ENCODE assay signal across 1 cellular context in the genomic region with DNA sequence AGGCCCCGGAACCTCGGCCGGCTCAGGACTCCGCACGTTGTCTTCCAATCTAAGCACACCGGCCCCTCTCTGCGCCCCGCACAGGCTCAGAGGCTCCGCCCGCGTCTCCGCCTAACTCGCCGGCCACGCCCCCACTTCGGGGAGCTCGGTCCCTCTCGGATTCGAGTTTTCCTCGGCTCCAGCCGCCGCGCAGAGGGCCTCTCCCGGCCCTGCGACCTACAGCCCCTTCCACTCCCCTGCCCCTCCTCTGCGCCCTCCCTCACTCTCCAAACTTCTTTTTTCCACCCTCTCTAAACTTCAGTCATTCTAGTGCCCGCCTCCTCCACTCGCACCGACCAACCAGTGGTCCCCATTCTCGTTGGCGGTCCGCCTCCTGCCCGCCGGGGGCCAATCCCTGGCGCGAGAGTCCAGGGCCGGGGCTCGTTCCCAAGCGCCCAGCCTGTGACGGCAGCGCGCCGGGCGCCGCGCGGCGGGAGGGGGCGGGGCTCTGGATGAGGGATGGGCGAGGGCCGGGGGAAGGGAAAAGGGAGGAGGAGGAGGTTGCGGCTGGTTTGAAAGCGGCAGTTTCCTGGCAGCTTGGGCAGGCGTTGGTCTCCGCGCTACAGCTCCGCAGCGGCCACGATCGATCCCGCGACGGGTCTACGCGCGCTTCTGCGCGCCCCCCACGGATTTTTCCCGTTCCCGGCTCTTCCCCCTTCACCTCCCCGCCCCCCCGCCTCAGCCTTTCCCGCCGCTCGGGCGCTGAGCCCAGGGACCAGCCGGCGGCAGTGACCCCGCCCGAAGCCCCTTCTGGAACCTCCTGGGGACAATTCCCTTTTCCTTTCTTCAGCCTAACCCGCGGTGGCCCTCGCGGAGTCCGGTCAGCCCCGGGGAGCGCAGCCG.
A peak's percentile ranks its signal among the peaks of the same experiment; 100 is the strongest.
TF ChIP-seq lines count a peak whose summit lies in the region.

A gene (plus strand): TSS at position 563 of the 882 bp plus-strand sequence. CDS start 519 bp downstream, outside the sequence.

TF ChIP-seq in HepG2, 621 proteins besides CTCF, POLR2A, EP300 and RAD21 (continued from another document and continues in another):
- TF ChIP-seq, protein P1, sequence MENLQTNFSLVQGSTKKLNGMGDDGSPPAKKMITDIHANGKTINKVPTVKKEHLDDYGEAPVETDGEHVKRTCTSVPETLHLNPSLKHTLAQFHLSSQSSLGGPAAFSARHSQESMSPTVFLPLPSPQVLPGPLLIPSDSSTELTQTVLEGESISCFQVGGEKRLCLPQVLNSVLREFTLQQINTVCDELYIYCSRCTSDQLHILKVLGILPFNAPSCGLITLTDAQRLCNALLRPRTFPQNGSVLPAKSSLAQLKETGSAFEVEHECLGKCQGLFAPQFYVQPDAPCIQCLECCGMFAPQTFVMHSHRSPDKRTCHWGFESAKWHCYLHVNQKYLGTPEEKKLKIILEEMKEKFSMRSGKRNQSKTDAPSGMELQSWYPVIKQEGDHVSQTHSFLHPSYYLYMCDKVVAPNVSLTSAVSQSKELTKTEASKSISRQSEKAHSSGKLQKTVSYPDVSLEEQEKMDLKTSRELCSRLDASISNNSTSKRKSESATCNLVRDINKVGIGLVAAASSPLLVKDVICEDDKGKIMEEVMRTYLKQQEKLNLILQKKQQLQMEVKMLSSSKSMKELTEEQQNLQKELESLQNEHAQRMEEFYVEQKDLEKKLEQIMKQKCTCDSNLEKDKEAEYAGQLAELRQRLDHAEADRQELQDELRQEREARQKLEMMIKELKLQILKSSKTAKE (CRISPR knock-in tag; IDR thresholded peaks at IDR 0.05; ENCODE audit: borderline replicate concordance): no peak
- TF ChIP-seq, protein P2, sequence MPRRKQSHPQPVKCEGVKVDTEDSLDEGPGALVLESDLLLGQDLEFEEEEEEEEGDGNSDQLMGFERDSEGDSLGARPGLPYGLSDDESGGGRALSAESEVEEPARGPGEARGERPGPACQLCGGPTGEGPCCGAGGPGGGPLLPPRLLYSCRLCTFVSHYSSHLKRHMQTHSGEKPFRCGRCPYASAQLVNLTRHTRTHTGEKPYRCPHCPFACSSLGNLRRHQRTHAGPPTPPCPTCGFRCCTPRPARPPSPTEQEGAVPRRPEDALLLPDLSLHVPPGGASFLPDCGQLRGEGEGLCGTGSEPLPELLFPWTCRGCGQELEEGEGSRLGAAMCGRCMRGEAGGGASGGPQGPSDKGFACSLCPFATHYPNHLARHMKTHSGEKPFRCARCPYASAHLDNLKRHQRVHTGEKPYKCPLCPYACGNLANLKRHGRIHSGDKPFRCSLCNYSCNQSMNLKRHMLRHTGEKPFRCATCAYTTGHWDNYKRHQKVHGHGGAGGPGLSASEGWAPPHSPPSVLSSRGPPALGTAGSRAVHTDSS (CRISPR knock-in tag; conservative IDR thresholded peaks at IDR 0.05): no peak
- TF ChIP-seq CHD4 (IDR thresholded peaks at IDR 0.05; ENCODE audit: borderline replicate concordance, low read length): no peak
- TF ChIP-seq NFKBIZ (CRISPR knock-in tag; IDR thresholded peaks at IDR 0.05): no peak
- 0 out of 2 replicates have a peak, but pooled peaks have one; percentile 39 for TF ChIP-seq DNMT3B (CRISPR knock-in tag; conservative IDR thresholded peaks at IDR 0.05)
- no peak for TF ChIP-seq AKAP8 (CRISPR knock-in tag; IDR thresholded peaks at IDR 0.05)
- no peak for TF ChIP-seq NR2F2 (IDR thresholded peaks at IDR 0.05; ENCODE audit: borderline replicate concordance, low read depth)
- TF ChIP-seq NCOA2 (CRISPR knock-in tag; IDR thresholded peaks at IDR 0.05): no peak; the same call in 1 of the 2 replicates
- TF ChIP-seq XBP1 (CRISPR knock-in tag; IDR thresholded peaks at IDR 0.05): no peak
- TF ChIP-seq, protein P3, sequence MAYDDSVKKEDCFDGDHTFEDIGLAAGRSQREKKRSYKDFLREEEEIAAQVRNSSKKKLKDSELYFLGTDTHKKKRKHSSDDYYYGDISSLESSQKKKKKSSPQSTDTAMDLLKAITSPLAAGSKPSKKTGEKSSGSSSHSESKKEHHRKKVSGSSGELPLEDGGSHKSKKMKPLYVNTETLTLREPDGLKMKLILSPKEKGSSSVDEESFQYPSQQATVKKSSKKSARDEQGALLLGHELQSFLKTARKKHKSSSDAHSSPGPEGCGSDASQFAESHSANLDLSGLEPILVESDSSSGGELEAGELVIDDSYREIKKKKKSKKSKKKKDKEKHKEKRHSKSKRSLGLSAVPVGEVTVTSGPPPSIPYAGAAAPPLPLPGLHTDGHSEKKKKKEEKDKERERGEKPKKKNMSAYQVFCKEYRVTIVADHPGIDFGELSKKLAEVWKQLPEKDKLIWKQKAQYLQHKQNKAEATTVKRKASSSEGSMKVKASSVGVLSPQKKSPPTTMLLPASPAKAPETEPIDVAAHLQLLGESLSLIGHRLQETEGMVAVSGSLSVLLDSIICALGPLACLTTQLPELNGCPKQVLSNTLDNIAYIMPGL (CRISPR knock-in tag; IDR thresholded peaks at IDR 0.05; ENCODE audit: borderline replicate concordance in 1 of 2, low read depth in 1 of 2): peak; percentile 10 to 72; a peak in 3 of 4 replicates
- TF ChIP-seq JUNB (CRISPR knock-in tag; IDR thresholded peaks at IDR 0.05; ENCODE audit: borderline replicate concordance): no peak
- TF ChIP-seq, protein P4, sequence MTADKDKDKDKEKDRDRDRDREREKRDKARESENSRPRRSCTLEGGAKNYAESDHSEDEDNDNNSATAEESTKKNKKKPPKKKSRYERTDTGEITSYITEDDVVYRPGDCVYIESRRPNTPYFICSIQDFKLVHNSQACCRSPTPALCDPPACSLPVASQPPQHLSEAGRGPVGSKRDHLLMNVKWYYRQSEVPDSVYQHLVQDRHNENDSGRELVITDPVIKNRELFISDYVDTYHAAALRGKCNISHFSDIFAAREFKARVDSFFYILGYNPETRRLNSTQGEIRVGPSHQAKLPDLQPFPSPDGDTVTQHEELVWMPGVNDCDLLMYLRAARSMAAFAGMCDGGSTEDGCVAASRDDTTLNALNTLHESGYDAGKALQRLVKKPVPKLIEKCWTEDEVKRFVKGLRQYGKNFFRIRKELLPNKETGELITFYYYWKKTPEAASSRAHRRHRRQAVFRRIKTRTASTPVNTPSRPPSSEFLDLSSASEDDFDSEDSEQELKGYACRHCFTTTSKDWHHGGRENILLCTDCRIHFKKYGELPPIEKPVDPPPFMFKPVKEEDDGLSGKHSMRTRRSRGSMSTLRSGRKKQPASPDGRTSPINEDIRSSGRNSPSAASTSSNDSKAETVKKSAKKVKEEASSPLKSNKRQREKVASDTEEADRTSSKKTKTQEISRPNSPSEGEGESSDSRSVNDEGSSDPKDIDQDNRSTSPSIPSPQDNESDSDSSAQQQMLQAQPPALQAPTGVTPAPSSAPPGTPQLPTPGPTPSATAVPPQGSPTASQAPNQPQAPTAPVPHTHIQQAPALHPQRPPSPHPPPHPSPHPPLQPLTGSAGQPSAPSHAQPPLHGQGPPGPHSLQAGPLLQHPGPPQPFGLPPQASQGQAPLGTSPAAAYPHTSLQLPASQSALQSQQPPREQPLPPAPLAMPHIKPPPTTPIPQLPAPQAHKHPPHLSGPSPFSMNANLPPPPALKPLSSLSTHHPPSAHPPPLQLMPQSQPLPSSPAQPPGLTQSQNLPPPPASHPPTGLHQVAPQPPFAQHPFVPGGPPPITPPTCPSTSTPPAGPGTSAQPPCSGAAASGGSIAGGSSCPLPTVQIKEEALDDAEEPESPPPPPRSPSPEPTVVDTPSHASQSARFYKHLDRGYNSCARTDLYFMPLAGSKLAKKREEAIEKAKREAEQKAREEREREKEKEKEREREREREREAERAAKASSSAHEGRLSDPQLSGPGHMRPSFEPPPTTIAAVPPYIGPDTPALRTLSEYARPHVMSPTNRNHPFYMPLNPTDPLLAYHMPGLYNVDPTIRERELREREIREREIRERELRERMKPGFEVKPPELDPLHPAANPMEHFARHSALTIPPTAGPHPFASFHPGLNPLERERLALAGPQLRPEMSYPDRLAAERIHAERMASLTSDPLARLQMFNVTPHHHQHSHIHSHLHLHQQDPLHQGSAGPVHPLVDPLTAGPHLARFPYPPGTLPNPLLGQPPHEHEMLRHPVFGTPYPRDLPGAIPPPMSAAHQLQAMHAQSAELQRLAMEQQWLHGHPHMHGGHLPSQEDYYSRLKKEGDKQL (CRISPR knock-in tag; IDR thresholded peaks at IDR 0.05; ENCODE audit: low read depth): no peak
- peak; percentile 60; the same call in 1 of the 2 replicates for TF ChIP-seq TOPORS (CRISPR knock-in tag; IDR thresholded peaks at IDR 0.05)
- no peak for TF ChIP-seq ZNF747 (CRISPR knock-in tag; IDR thresholded peaks at IDR 0.05; ENCODE audit: borderline replicate concordance)
- TF ChIP-seq, protein P5, sequence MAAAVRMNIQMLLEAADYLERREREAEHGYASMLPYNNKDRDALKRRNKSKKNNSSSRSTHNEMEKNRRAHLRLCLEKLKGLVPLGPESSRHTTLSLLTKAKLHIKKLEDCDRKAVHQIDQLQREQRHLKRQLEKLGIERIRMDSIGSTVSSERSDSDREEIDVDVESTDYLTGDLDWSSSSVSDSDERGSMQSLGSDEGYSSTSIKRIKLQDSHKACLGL (CRISPR knock-in tag; IDR thresholded peaks at IDR 0.05): peak; percentile 8
- TF ChIP-seq, protein P6, sequence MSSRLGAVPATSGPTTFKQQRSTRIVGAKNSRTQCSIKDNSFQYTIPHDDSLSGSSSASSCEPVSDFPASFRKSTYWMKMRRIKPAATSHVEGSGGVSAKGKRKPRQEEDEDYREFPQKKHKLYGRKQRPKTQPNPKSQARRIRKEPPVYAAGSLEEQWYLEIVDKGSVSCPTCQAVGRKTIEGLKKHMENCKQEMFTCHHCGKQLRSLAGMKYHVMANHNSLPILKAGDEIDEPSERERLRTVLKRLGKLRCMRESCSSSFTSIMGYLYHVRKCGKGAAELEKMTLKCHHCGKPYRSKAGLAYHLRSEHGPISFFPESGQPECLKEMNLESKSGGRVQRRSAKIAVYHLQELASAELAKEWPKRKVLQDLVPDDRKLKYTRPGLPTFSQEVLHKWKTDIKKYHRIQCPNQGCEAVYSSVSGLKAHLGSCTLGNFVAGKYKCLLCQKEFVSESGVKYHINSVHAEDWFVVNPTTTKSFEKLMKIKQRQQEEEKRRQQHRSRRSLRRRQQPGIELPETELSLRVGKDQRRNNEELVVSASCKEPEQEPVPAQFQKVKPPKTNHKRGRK (CRISPR knock-in tag; IDR thresholded peaks at IDR 0.05): no peak
- TF ChIP-seq, protein P7, sequence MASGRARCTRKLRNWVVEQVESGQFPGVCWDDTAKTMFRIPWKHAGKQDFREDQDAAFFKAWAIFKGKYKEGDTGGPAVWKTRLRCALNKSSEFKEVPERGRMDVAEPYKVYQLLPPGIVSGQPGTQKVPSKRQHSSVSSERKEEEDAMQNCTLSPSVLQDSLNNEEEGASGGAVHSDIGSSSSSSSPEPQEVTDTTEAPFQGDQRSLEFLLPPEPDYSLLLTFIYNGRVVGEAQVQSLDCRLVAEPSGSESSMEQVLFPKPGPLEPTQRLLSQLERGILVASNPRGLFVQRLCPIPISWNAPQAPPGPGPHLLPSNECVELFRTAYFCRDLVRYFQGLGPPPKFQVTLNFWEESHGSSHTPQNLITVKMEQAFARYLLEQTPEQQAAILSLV (CRISPR knock-in tag; IDR thresholded peaks at IDR 0.05; ENCODE audit: borderline replicate concordance): no peak
- TF ChIP-seq, protein P8, sequence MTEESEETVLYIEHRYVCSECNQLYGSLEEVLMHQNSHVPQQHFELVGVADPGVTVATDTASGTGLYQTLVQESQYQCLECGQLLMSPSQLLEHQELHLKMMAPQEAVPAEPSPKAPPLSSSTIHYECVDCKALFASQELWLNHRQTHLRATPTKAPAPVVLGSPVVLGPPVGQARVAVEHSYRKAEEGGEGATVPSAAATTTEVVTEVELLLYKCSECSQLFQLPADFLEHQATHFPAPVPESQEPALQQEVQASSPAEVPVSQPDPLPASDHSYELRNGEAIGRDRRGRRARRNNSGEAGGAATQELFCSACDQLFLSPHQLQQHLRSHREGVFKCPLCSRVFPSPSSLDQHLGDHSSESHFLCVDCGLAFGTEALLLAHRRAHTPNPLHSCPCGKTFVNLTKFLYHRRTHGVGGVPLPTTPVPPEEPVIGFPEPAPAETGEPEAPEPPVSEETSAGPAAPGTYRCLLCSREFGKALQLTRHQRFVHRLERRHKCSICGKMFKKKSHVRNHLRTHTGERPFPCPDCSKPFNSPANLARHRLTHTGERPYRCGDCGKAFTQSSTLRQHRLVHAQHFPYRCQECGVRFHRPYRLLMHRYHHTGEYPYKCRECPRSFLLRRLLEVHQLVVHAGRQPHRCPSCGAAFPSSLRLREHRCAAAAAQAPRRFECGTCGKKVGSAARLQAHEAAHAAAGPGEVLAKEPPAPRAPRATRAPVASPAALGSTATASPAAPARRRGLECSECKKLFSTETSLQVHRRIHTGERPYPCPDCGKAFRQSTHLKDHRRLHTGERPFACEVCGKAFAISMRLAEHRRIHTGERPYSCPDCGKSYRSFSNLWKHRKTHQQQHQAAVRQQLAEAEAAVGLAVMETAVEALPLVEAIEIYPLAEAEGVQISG (CRISPR knock-in tag; IDR thresholded peaks at IDR 0.05): peak; percentile 48; the same call in 1 of the 2 replicates
- no peak for TF ChIP-seq RORA (CRISPR knock-in tag; IDR thresholded peaks at IDR 0.05)
- TF ChIP-seq YY1 (IDR thresholded peaks at IDR 0.05; ENCODE audit: insufficient read depth, insufficient replicate concordance, low read depth, low read length): peak; percentile 41
- no peak for TF ChIP-seq MEF2D (CRISPR knock-in tag; IDR thresholded peaks at IDR 0.05)
- TF ChIP-seq ZFP90 (CRISPR knock-in tag; IDR thresholded peaks at IDR 0.05; ENCODE audit: borderline replicate concordance): no peak
- no peak for TF ChIP-seq KLF16 (CRISPR knock-in tag; IDR thresholded peaks at IDR 0.05)
- no peak for TF ChIP-seq ZNF790 (CRISPR knock-in tag; IDR thresholded peaks at IDR 0.05; ENCODE audit: borderline replicate concordance)
- TF ChIP-seq ZFYVE20 (CRISPR knock-in tag; IDR thresholded peaks at IDR 0.05; ENCODE audit: borderline replicate concordance, low read depth): no peak
- TF ChIP-seq MAFG (CRISPR knock-in tag; IDR thresholded peaks at IDR 0.05): no peak
- TF ChIP-seq MTF2 (CRISPR knock-in tag; IDR thresholded peaks at IDR 0.05; ENCODE audit: borderline replicate concordance): 0 out of 2 replicates have a peak, but pooled peaks have one; percentile 45
- TF ChIP-seq ZNF616 (CRISPR knock-in tag; IDR thresholded peaks at IDR 0.05; ENCODE audit: low read depth): no peak
- no peak for TF ChIP-seq IKZF4 (CRISPR knock-in tag; IDR thresholded peaks at IDR 0.05; ENCODE audit: borderline replicate concordance, low read depth, not compliant biosample characterization)
- no peak for TF ChIP-seq TEAD3 (CRISPR knock-in tag; optimal IDR thresholded peaks at IDR 0.05; ENCODE audit: borderline replicate concordance)
- 0 out of 2 replicates have a peak, but pooled peaks have one; percentile 21 for TF ChIP-seq MXD4 (CRISPR knock-in tag; IDR thresholded peaks at IDR 0.05)
- TF ChIP-seq KAT7 (CRISPR knock-in tag; IDR thresholded peaks at IDR 0.05; ENCODE audit: borderline replicate concordance): no peak; the same call in 1 of the 2 replicates
- TF ChIP-seq, protein P9, sequence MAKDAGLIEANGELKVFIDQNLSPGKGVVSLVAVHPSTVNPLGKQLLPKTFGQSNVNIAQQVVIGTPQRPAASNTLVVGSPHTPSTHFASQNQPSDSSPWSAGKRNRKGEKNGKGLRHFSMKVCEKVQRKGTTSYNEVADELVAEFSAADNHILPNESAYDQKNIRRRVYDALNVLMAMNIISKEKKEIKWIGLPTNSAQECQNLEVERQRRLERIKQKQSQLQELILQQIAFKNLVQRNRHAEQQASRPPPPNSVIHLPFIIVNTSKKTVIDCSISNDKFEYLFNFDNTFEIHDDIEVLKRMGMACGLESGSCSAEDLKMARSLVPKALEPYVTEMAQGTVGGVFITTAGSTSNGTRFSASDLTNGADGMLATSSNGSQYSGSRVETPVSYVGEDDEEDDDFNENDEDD (CRISPR knock-in tag; IDR thresholded peaks at IDR 0.05; ENCODE audit: borderline replicate concordance): no peak
- no peak for TF ChIP-seq ZNF432 (CRISPR knock-in tag; IDR thresholded peaks at IDR 0.05; ENCODE audit: borderline replicate concordance)
- no peak for TF ChIP-seq U2AF2 (IDR thresholded peaks at IDR 0.05; ENCODE audit: low read depth, low read length)
- no peak for TF ChIP-seq KAT2B (IDR thresholded peaks at IDR 0.05; ENCODE audit: borderline replicate concordance, low read depth, low read length)
